Comparison of ENCODE assay signal across 8 cellular contexts in genomic region chr12:6828671-6829531, GRCh38. TPM values are rescaled to one million over a fixed set of nuclear protein-coding genes. Genes with fewer than 3 reads are reported as not detected.
DNase-seq lines count a peak whose midpoint lies in the region; ATAC-seq and TF ChIP-seq lines count a peak whose summit lies in the region.

No MANE protein-coding gene starts in this region.

- peak overlapping the region; percentile 93 for H2AFZ ChIP-seq in hepatocyte

- H3K9me3 ChIP-seq in RWPE2 (ENCODE audit: severe bottlenecking): no peaks in the 10 kb centered on the region
- no peaks in the 10 kb centered on the region for H3K9me3 ChIP-seq in ascending aorta
- no peaks in the 10 kb centered on the region for H3K9me3 ChIP-seq in hepatocyte (ENCODE audit: low read depth)

- H3K4me3 ChIP-seq in RWPE2 (ENCODE audit: severe bottlenecking): peak overlapping the region; percentile 89
- H3K4me3 ChIP-seq in ascending aorta: peak overlapping the region; percentile 74 to 94
- H3K4me3 ChIP-seq in hepatocyte: peak overlapping the region; percentile 100
- H3K4me3 ChIP-seq in skeletal muscle cell (ENCODE audit: low read depth, low read length): peak overlapping the region; percentile 97

- H4K20me1 ChIP-seq in hepatocyte (ENCODE audit: insufficient read depth, poor library complexity, severe bottlenecking): no peaks in the 10 kb centered on the region

- TF ChIP-seq CTCF in RWPE2 (IDR thresholded peaks at IDR 0.05; ENCODE audit: poor library complexity, severe bottlenecking) (peak; percentile 17), ascending aorta (IDR thresholded peaks at IDR 0.05) (peak in 1 of 3 experiments; percentile 23), hepatocyte (IDR thresholded peaks at IDR 0.05; ENCODE audit: poor library complexity) (no peak)

- H3K79me2 ChIP-seq in hepatocyte: peaks cover 6% of the 10 kb centered on the region

- DNase-seq in NCI-H1417 (lab: John Stamatoyannopoulos, UW) (peak; percentile 25 to 77 (median 70)), NCI-H1417 treated with DMSO at 0.1 percent for 48 hours (lab: John Stamatoyannopoulos, UW) (no peak), RWPE2 (ENCODE audit: low spot score) (peak; percentile 74), ascending aorta (ENCODE audit: low spot score in 2 of 2) (no peak), hepatocyte (ENCODE audit: low spot score) (peak; percentile 80), skeletal muscle cell (ENCODE audit: low read depth) (no peak)

- no peaks in the 10 kb centered on the region for H3K27me3 ChIP-seq in RWPE2 (ENCODE audit: insufficient read depth, poor library complexity, severe bottlenecking)
- H3K27me3 ChIP-seq in ascending aorta: peaks cover 3% of the 10 kb centered on the region
- no peaks in the 10 kb centered on the region for H3K27me3 ChIP-seq in hepatocyte

- H3K4me2 ChIP-seq in hepatocyte: peak overlapping the region; percentile 79

- no peaks in the 10 kb centered on the region for H3K9me2 ChIP-seq in hepatocyte (replicated peaks; ENCODE audit: insufficient read depth)

- whole genome bisulfite sequencing in hepatocyte (ENCODE audit: low lambda C conversion rate, missing lambda C conversion rate): 2% methylated on average over 74 of the region's 89 CpGs

- intact Hi-C loops in ascending aorta (cut with DNase I): loop anchor here (2.0 to 5.0 kb wide), 3 partner anchors 22 to 222 kb away; partner anchors contain the start of genes CDCA3, CHD4 and ZNF384

- peak overlapping the region; percentile 73 for H3K27ac ChIP-seq in RWPE2 (ENCODE audit: poor library complexity, severe bottlenecking)
- peak overlapping the region; percentile 90 for H3K27ac ChIP-seq in ascending aorta
- peak overlapping the region; percentile 96 for H3K27ac ChIP-seq in hepatocyte

- H3K36me3 ChIP-seq in RWPE2 (ENCODE audit: low read depth) (peaks cover 33% of the 10 kb centered on the region), ascending aorta (peaks cover 8 to 26% of the 10 kb centered on the region in 2 donors), hepatocyte (replicated peaks; ENCODE audit: insufficient read depth, low read depth) (no peaks in the 10 kb centered on the region)

- ATAC-seq in RWPE2 (ENCODE audit: low read depth): peak; percentile 46
- no peak for ATAC-seq in GM19328 (IDR thresholded peaks at IDR 0.05; ENCODE audit: unreplicated experiment)
- no peak for ATAC-seq in HG02970 (IDR thresholded peaks at IDR 0.05; ENCODE audit: low FRiP score, unreplicated experiment)

- H3K4me1 ChIP-seq in RWPE2 (ENCODE audit: insufficient read depth, poor library complexity, severe bottlenecking): peaks cover 3% of the 10 kb centered on the region
- peaks cover 0 to 17% of the 10 kb centered on the region in 2 donors for H3K4me1 ChIP-seq in ascending aorta
- H3K4me1 ChIP-seq in hepatocyte (ENCODE audit: insufficient read depth): peaks cover 3% of the 10 kb centered on the region

RNA-seq across cellular contexts. Expression of gene P3H3, which starts 0.7 kb away (rescaled TPM):
- total RNA-seq in ascending aorta: 62.2 TPM
- 19.6 and 38.1 TPM in 2 replicates for total RNA-seq in hepatocyte
- polyA plus RNA-seq in hepatocyte: 38.6 and 47.3 TPM in 2 replicates

RNA-seq across cellular contexts. Expression of gene GPR162, which starts 7.3 kb away (rescaled TPM):
- total RNA-seq in ascending aorta (9.4 TPM), hepatocyte (1.2 and 2.3 TPM in 2 replicates)
- 2.3 and 6.2 TPM in 2 replicates for polyA plus RNA-seq in hepatocyte

RNA-seq across cellular contexts. Expression of gene GNB3, which starts 11.8 kb away (rescaled TPM):
- total RNA-seq in ascending aorta (10.4 TPM), hepatocyte (1.6 and 2.6 TPM in 2 replicates)
- 10.2 and 19.1 TPM in 2 replicates for polyA plus RNA-seq in hepatocyte

RNA-seq across cellular contexts. Expression of gene CDCA3, which starts 22.2 kb away (rescaled TPM):
- total RNA-seq in ascending aorta: not detected
- total RNA-seq in hepatocyte: 7.5 and 8.5 TPM in 2 replicates
- 18.2 and 20.6 TPM in 2 replicates for polyA plus RNA-seq in hepatocyte

RNA-seq across cellular contexts. Expression of gene USP5, which starts 23.0 kb away (rescaled TPM):
- total RNA-seq in ascending aorta (46.2 TPM), hepatocyte (60.5 and 61.6 TPM in 2 replicates)
- 73.7 and 78.9 TPM in 2 replicates for polyA plus RNA-seq in hepatocyte

Comparison
In these comparisons a context has a peak if more than half of its experiments do, and no peak if none do; other contexts are left out.
1. DNase-seq: peak in NCI-H1417 (3 of 3), RWPE2 (single experiment) and hepatocyte (single experiment); none in NCI-H1417 treated with DMSO at 0.1 percent for 48 hours (single experiment), ascending aorta (0 of 2) and skeletal muscle cell (single experiment).
2. Peak in every context shown above with its lines, with median percentiles within 50 percentile points of each other: H3K27ac ChIP-seq and H3K4me3 ChIP-seq.